1 cellular context compared by ENCODE assay signal in genomic region chr5:145964008-145964407, GRCh38. TPM values are rescaled to one million over a fixed set of nuclear protein-coding genes. Genes with fewer than 3 reads are reported as not detected.
"Had no signal": no experiment of that assay in that cellular context is flagged by ENCODE, and none has a peak within 500 bp of the region (broad histone marks: within the 10 kb centered on the region; RNA-seq: fewer than 3 reads in every experiment).

No MANE protein-coding gene starts in this region.

RNA-seq across cellular contexts. Expression of gene SH3RF2, which starts 27.6 kb away (rescaled TPM):
- polyA plus RNA-seq: GM12878 had no signal
